Comparison of ENCODE assay signal across 3 cellular contexts in the genomic region with DNA sequence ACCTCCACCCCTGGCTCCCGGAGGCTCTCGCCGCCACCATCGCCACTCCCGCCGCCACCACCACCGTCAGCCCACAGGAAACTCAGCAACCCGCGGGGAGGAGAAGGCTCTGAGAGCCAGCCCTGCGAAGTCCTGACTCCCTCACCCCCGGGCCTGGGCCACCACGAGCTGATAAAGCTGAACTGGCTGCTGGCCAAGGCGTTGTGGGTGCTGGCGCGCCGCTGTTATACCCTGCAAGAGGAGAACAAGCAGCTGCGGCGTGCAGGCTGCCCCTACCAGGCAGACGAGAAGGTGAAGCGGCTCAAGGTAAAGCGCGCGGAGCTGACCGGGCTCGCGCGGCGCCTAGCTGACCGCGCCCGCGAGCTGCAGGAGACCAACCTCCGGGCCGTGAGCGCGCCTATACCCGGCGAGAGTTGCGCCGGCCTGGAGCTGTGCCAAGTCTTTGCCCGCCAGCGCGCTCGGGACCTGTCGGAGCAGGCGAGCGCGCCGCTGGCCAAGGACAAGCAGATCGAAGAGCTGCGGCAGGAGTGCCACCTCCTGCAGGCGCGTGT. TPM values are rescaled to one million over a fixed set of nuclear protein-coding genes. Genes with fewer than 3 reads are reported as not detected.
"Had no signal": no experiment of that assay in that cellular context is flagged by ENCODE, and none has a peak within 500 bp of the region (broad histone marks: within the 10 kb centered on the region; RNA-seq: fewer than 3 reads in every experiment).

No MANE protein-coding gene starts in this region.

RNA-seq across cellular contexts. Expression of gene RIMBP3B, which starts 1.3 kb away (rescaled TPM):
- total RNA-seq: foreskin keratinocyte, left ventricle myocardium inferior, sigmoid colon had no signal
